In genomic region chr2:239780236-239780997, GRCh38 we compare ENCODE assay signal across 1 cellular context.
TF ChIP-seq lines count a peak whose summit lies in the region.

No MANE protein-coding gene starts in this region.

TF ChIP-seq in HepG2, 621 proteins besides CTCF, POLR2A, EP300 and RAD21:
- no peak for TF ChIP-seq SKI (IDR thresholded peaks at IDR 0.05; ENCODE audit: partially characterized antibody)
- no peak for TF ChIP-seq ZSCAN9 (CRISPR knock-in tag; IDR thresholded peaks at IDR 0.05; ENCODE audit: borderline replicate concordance)
- TF ChIP-seq CREB1 (IDR thresholded peaks at IDR 0.05) = peak; percentile 24; the same call in 1 of the 2 replicates
- TF ChIP-seq CREB1 (CRISPR knock-in tag; IDR thresholded peaks at IDR 0.05) = no peak
TF ChIP-seq in HepG2: peak in this region for 1.
